ENCODE assay signal across 25 cellular contexts in the genomic region with DNA sequence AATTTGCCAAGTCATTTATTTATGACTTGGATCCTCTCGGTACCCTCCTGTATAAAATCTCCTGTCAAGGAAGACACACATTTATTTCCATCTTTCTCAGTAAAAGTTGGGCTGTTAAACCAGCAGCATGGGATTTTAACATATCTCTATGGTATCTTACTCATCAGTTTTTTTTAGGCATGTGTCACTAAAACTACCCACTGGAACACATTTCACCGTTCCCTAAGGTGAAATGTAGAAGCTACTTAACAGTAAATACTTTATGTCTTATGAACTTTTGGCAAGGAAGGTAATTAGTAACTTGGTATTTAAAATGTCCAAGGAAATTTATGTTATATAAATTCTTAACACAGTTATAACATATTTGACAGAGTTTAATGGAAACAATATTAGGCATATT.
DNase-seq lines count a peak whose midpoint lies in the region; ATAC-seq, FAIRE-seq and TF ChIP-seq lines count a peak whose summit lies in the region.
"Had no signal": no experiment of that assay in that cellular context is flagged by ENCODE, and none has a peak within 500 bp of the region (broad histone marks: within the 10 kb centered on the region; RNA-seq: fewer than 3 reads in every experiment).

No MANE protein-coding gene starts in this region.

- DNase-seq in H54 (ENCODE audit: insufficient read length, low spot score) (no peak), RCC 7860 (ENCODE audit: low spot score) (no peak), glomerular visceral epithelial cell (ENCODE audit: extremely low spot score) (peak; percentile 9), renal cortical epithelial cell (ENCODE audit: low read depth) (peak; percentile 44), medulla oblongata (ENCODE audit: extremely low spot score) (no peak), osteoblast (ENCODE audit: insufficient read length, low spot score, missing footprints) (no peak)
- DNase-seq: 8988T; ACHN; AML-193; BE2C; CD4-positive, alpha-beta T cell; CD8-positive, alpha-beta memory T cell; DMS 273 treated with DMSO at 0.1 percent for 48 hours; DMS79; EL; GDM1; GOT3; H7; HCEC 1CT had no signal

- H3K27me3 ChIP-seq in osteoblast (ENCODE audit: insufficient read depth, low read length): no peaks in the 10 kb centered on the region
- H3K27me3 ChIP-seq: BE2C; BLaER1 treated with 17β-estradiol and CSF1 and Interleukin-3, amounts not matched to agents 10 nM and 100 nM had no signal

- no peak overlapping the region for H3K27ac ChIP-seq in osteoblast (ENCODE audit: low read depth, low read length)
- H3K27ac ChIP-seq: A549; BLaER1 treated with 17β-estradiol and CSF1 and Interleukin-3, amounts not matched to agents 10 nM and 100 nM had no signal

- no peaks in the 10 kb centered on the region for H3K79me2 ChIP-seq in osteoblast (ENCODE audit: insufficient read depth, low read length)

- no peak for TF ChIP-seq POLR2A in H54 (IDR thresholded peaks at IDR 0.05; ENCODE audit: low read depth, low read length)

- FAIRE-seq in H54 (lab: Jason Lieb, UNC) (peak; percentile 20), RCC 7860 (lab: Jason Lieb, UNC) (peak; percentile 78)
- FAIRE-seq: A549, D721Med, GM12878, GM19239 had no signal

- no peak for ATAC-seq in HG03139 (IDR thresholded peaks at IDR 0.05; ENCODE audit: unreplicated experiment)
- ATAC-seq: A549, GM12878 had no signal

- no peak overlapping the region for H2AFZ ChIP-seq in osteoblast (ENCODE audit: low read length)

- no peak overlapping the region for H3K4me3 ChIP-seq in osteoblast (ENCODE audit: insufficient read depth, low read length)
- H3K4me3 ChIP-seq: A549; BLaER1 treated with 17β-estradiol and CSF1 and Interleukin-3, amounts not matched to agents 10 nM and 100 nM; GM12878 had no signal

- no peaks in the 10 kb centered on the region for H3K9me3 ChIP-seq in osteoblast (ENCODE audit: low read depth, low read length)
- H3K9me3 ChIP-seq: BE2C had no signal

- no peaks in the 10 kb centered on the region for H3K4me1 ChIP-seq in osteoblast (ENCODE audit: insufficient read depth, low read length)
- H3K4me1 ChIP-seq: A549, BE2C had no signal

- no peak for TF ChIP-seq CTCF in osteoblast (IDR thresholded peaks at IDR 0.05; ENCODE audit: extremely low read depth, low read depth, low read length)

- no peaks in the 10 kb centered on the region for H3K36me3 ChIP-seq in osteoblast (ENCODE audit: insufficient read depth, low read length)
- H3K36me3 ChIP-seq: BE2C had no signal

- no peak overlapping the region for H3K4me2 ChIP-seq in osteoblast (ENCODE audit: insufficient read depth, low read length)
- H3K4me2 ChIP-seq: A549 had no signal

- no peaks in the 10 kb centered on the region for H4K20me1 ChIP-seq in osteoblast (ENCODE audit: insufficient read depth, low read length)
- H4K20me1 ChIP-seq: BLaER1 treated with 17β-estradiol and CSF1 and Interleukin-3, amounts not matched to agents 10 nM and 100 nM had no signal

Comparison
In these comparisons a context has a peak if more than half of its experiments do, and no peak if none do; other contexts are left out.
1. DNase-seq: peak in glomerular visceral epithelial cell (single experiment) and renal cortical epithelial cell (single experiment); none in H54 (single experiment), RCC 7860 (single experiment), medulla oblongata (single experiment) and osteoblast (single experiment).